ENCODE assay signal across 20 cellular contexts in genomic region chr4:133929540-133929939, GRCh38.
A peak's percentile ranks its signal among the peaks of the same experiment; 100 is the strongest.
DNase-seq lines count a peak whose midpoint lies in the region; ATAC-seq and TF ChIP-seq lines count a peak whose summit lies in the region.
"Had no signal": no experiment of that assay in that cellular context is flagged by ENCODE, and none has a peak within 500 bp of the region (broad histone marks: within the 10 kb centered on the region; RNA-seq: fewer than 3 reads in every experiment).

No MANE protein-coding gene starts in this region.

- no peak overlapping the region for H3K4me3 Mint-ChIP-seq in T-helper 17 cell
- H3K4me3 Mint-ChIP-seq: CD8-positive, alpha-beta memory T cell; H9 had no signal

- peak overlapping the region; percentile 46 for H3K27ac ChIP-seq in mesodermal cell (ENCODE audit: low read depth, low read length, severe bottlenecking)
- H3K27ac ChIP-seq: BLaER1 treated with 17β-estradiol and CSF1 and Interleukin-3, amounts not matched to agents 10 nM and 100 nM; Peyer's patch had no signal

- H3K4me3 ChIP-seq in choroid plexus epithelial cell (ENCODE audit: low read depth, low read length) (no peak overlapping the region), mesodermal cell (ENCODE audit: extremely low read depth, insufficient read depth, low read length, poor library complexity, severe bottlenecking) (no peak overlapping the region)
- H3K4me3 ChIP-seq: BLaER1 treated with 17β-estradiol and CSF1 and Interleukin-3, amounts not matched to agents 10 nM and 100 nM; MG63; Peyer's patch had no signal

- H3K4me1 Mint-ChIP-seq in T-helper 17 cell = no peaks in the 10 kb centered on the region
- H3K4me1 Mint-ChIP-seq: CD8-positive, alpha-beta memory T cell had no signal

- no peaks in the 10 kb centered on the region for H3K4me1 ChIP-seq in mesodermal cell (ENCODE audit: control insufficient read depth, insufficient read depth, low read length, poor library complexity, severe bottlenecking)
- H3K4me1 ChIP-seq: BLaER1 treated with 17β-estradiol and CSF1 and Interleukin-3, amounts not matched to agents 10 nM and 100 nM; Peyer's patch had no signal

- H3K9me3 ChIP-seq in mesodermal cell (ENCODE audit: control insufficient read depth, low read length) = no peaks in the 10 kb centered on the region
- peaks cover 2% of the 10 kb centered on the region for H3K9me3 ChIP-seq in T-helper 17 cell (ENCODE audit: control insufficient read depth, low read length, poor library complexity, severe bottlenecking)
- H3K9me3 ChIP-seq: BLaER1 treated with 17β-estradiol and CSF1 and Interleukin-3, amounts not matched to agents 10 nM and 100 nM; MG63; Peyer's patch had no signal

- H3K27ac Mint-ChIP-seq in T-helper 17 cell = no peak overlapping the region
- H3K27ac Mint-ChIP-seq: CD8-positive, alpha-beta memory T cell had no signal

- ATAC-seq in T-helper 17 cell (no peak), HG03025 (IDR thresholded peaks at IDR 0.05; ENCODE audit: low FRiP score, unreplicated experiment) (no peak)

- peak; percentile 15 for DNase-seq in EH (ENCODE audit: low read depth)
- DNase-seq in OCI-M1 (lab: John Stamatoyannopoulos, UW) = peak; percentile 52
- peak; percentile 4 for DNase-seq in choroid plexus epithelial cell (ENCODE audit: low read depth)
- no peak for DNase-seq in nucleus accumbens (lab: John Stamatoyannopoulos, UW)
- no peak for DNase-seq in T-helper 17 cell
- DNase-seq: CD8-positive, alpha-beta memory T cell; DMS79 treated with DMSO at 0.1 percent for 48 hours; H9; Kasumi-1; MG63; NCI-H1048; NCI-H1436; NCI-H1930; NCI-H2171; NCI-H526; Peyer's patch; Right ventricle myocardium superior had no signal

- no peaks in the 10 kb centered on the region for H3K27me3 Mint-ChIP-seq in T-helper 17 cell
- H3K27me3 Mint-ChIP-seq: CD8-positive, alpha-beta memory T cell had no signal

- H3K36me3 ChIP-seq in mesodermal cell (ENCODE audit: control insufficient read depth, insufficient read depth, low read length) = no peaks in the 10 kb centered on the region
- H3K36me3 ChIP-seq: BLaER1 treated with 17β-estradiol and CSF1 and Interleukin-3, amounts not matched to agents 10 nM and 100 nM; MG63; Peyer's patch had no signal

- TF ChIP-seq CTCF in choroid plexus epithelial cell (conservative IDR thresholded peaks at IDR 0.05; ENCODE audit: low read depth, low read length) = no peak

- no CpG with 5 or more reads among the region's 1 CpG for WGBS in mesodermal cell (ENCODE audit: insufficient coverage in 2 of 2), 2 experiments

- no peaks in the 10 kb centered on the region for H3K36me3 Mint-ChIP-seq in T-helper 17 cell (ENCODE audit: low read depth)
- H3K36me3 Mint-ChIP-seq: CD8-positive, alpha-beta memory T cell had no signal

Comparison
In these comparisons a context has a peak if more than half of its experiments do, and no peak if none do; other contexts are left out.
1. DNase-seq: peak in EH (single experiment), OCI-M1 (single experiment) and choroid plexus epithelial cell (single experiment); none in nucleus accumbens (0 of 56) and T-helper 17 cell (0 of 3).